In the genomic region with DNA sequence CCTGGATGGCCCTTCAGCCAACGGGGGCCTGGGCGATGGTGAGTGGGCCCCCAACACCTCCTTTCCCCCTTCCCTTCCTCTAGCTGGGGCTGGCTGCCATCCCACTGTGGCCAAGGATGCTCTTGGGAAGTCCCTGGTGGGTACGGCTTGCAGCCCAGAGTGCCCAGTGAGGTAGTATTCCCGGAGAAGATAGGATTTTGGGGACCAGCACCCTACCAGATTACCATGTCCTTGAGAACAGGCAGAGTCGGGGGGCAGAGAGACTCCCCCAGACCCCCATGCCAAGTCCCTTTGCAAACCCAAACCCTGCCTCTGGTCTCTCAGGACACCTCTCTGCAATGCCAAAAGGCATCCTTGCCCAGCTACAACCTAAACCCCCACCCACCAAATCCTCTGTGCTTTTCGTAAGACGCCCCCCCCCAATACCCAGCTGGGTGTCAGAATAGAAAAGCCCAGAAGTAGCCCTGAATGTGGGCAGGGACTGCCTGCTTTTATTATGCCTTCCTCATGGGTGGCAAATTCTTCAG, we compare ENCODE assay signal across 9 cellular contexts. TPM values are rescaled to one million over a fixed set of nuclear protein-coding genes. Genes with fewer than 3 reads are reported as not detected.
DNase-seq lines count a peak whose midpoint lies in the region; ATAC-seq, FAIRE-seq and TF ChIP-seq lines count a peak whose summit lies in the region.
"Had no signal": no experiment of that assay in that cellular context is flagged by ENCODE, and none has a peak within 500 bp of the region (broad histone marks: within the 10 kb centered on the region; RNA-seq: fewer than 3 reads in every experiment).

No MANE protein-coding gene starts in this region.

- BruUV-seq in HepG2 (replicated peaks; lab: Mats Ljungman, UMichigan), result no TSS peak

- DNase-seq in cardiac fibroblast (ENCODE audit: low read depth in 2 of 2) (no peak), HepG2 (ENCODE audit: low spot score) (no peak), GM19239 (ENCODE audit: insufficient read length, low spot score) (no peak), HCEC 1CT (no peak)
- DNase-seq: stimulated activated CD4-positive, alpha-beta T cell treated with anti-CD3 and anti-CD28 coated beads, Interleukin-2, amount 100 ng/mL, for 48 hours had no signal

- CTCF ChIA-PET in HepG2 (lab: Yijun Ruan, JAX; ENCODE audit: low intra/inter-chr PET ratio, low total read pairs), result no interaction called here

- H4K20me1 ChIP-seq in KMS-11 (ENCODE audit: insufficient read depth), result no peaks in the 10 kb centered on the region
- no peaks in the 10 kb centered on the region for H4K20me1 ChIP-seq in HepG2 (ENCODE audit: insufficient read depth, low read length)

- intact Hi-C loops in HepG2 (cut with micrococcal nuclease; ENCODE audit: unreplicated experiment), result no loop called here

- TF ChIP-seq EP300 in HepG2 (IDR thresholded peaks at IDR 0.05; ENCODE audit: low read depth in 2 of 2, low read length in 2 of 2) (no peak), HepG2 (CRISPR knock-in tag; IDR thresholded peaks at IDR 0.05; ENCODE audit: borderline replicate concordance) (no peak)

- H3K4me3 ChIP-seq in KMS-11 (IDR thresholded peaks at IDR 0.05; ENCODE audit: insufficient read depth, low read depth, low read length), result no peak overlapping the region
- H3K4me3 ChIP-seq in cardiac fibroblast (replicated peaks in 1 of 2; ENCODE audit: low read depth in 2 of 2, low read length in 2 of 2), result peak overlapping the region; percentile 66 to 70
- H3K4me3 ChIP-seq in HepG2 (replicated peaks in 1 of 3; ENCODE audit: insufficient read depth in 1 of 3, low read depth in 2 of 3, low read length in 3 of 3), result 0 out of 6 replicates have a peak overlapping the region, but pooled peaks of 1 of the 3 experiments have one; percentile 6
- H3K4me3 ChIP-seq in subcutaneous abdominal adipose tissue (ENCODE audit: low read depth in 1 of 5, low read length in 5 of 5), result peak overlapping the region; percentile 61 to 82 (median 70)

- H3K4me1 ChIP-seq in KMS-11 (ENCODE audit: low read depth, poor library complexity, severe bottlenecking) (peaks cover 9% of the 10 kb centered on the region), HepG2 (ENCODE audit: insufficient read depth, low read length) (peaks cover 71% of the 10 kb centered on the region), subcutaneous abdominal adipose tissue (ENCODE audit: control insufficient read depth in 5 of 5, insufficient read depth in 5 of 5, low read length in 5 of 5) (peaks cover 6 to 46% (median 44%) of the 10 kb centered on the region in 5 donors)

- no peak for FAIRE-seq in HepG2 (lab: Jason Lieb, UNC)
- FAIRE-seq in GM19239 (lab: Jason Lieb, UNC), result no peak

- in situ Hi-C loops in HepG2 (cut with HindIII; ENCODE audit: extremely low pct_ligation_motif_present, low pct_unique_long_range_greater_than_20kb), result loop anchor here (5.0 kb wide), 1 partner anchor 189 kb away; no protein-coding TSS in a partner anchor

- POLR2A ChIA-PET in HepG2 (lab: Yijun Ruan, JAX), result interaction anchor here (0.7 to 1.1 kb wide), 2 partner anchors 13 to 49 kb away, joined by 3 to 8 read pairs; no protein-coding TSS in a partner anchor

- no peak for TF ChIP-seq RAD21 in HepG2 (CRISPR knock-in tag; IDR thresholded peaks at IDR 0.05)

- H3K4me2 ChIP-seq in KMS-11 (peak overlapping the region; percentile 54; the same call in 1 of the 2 replicates), HepG2 (ENCODE audit: low read depth, low read length) (peak overlapping the region; percentile 49)

- TF ChIP-seq POLR2A in HepG2 (IDR thresholded peaks at IDR 0.05; ENCODE audit: insufficient read depth in 1 of 2, low read depth in 2 of 2, low read length in 2 of 2), result no peak

- 27% methylated on average over 3 of the region's 7 CpGs for WGBS in HepG2 (ENCODE audit: low lambda C conversion rate)

- no peaks in the 10 kb centered on the region for H3K36me3 ChIP-seq in KMS-11 (ENCODE audit: insufficient read depth)
- no peaks in the 10 kb centered on the region for H3K36me3 ChIP-seq in HepG2 (replicated peaks in 1 of 2; ENCODE audit: control insufficient read depth in 1 of 2, insufficient read depth in 2 of 2, low read length in 2 of 2)
- H3K36me3 ChIP-seq in subcutaneous abdominal adipose tissue (ENCODE audit: control insufficient read depth in 5 of 5, insufficient read depth in 5 of 5, low read length in 5 of 5), result peaks cover 0 to under 1% (median 0%) of the 10 kb centered on the region in 5 donors

- ATAC-seq in HepG2 (no peak), GM18861 (IDR thresholded peaks at IDR 0.05; ENCODE audit: unreplicated experiment) (no peak), GM19328 (IDR thresholded peaks at IDR 0.05; ENCODE audit: unreplicated experiment) (no peak)

- H3K27me3 ChIP-seq in KMS-11 (ENCODE audit: insufficient read depth, low read depth), result peaks cover 18% of the 10 kb centered on the region; the same call in 1 of the 2 replicates
- peaks cover 0 to 6% of the 10 kb centered on the region in 2 experiments; a peak in 1 of 5 replicates for H3K27me3 ChIP-seq in HepG2 (ENCODE audit: control insufficient read depth in 1 of 2, insufficient read depth in 2 of 2, low read length in 2 of 2)
- peaks cover 0 to 6% (median 5%) of the 10 kb centered on the region in 5 donors for H3K27me3 ChIP-seq in subcutaneous abdominal adipose tissue (ENCODE audit: control insufficient read depth in 5 of 5, insufficient read depth in 4 of 5, low read length in 5 of 5)

- TF ChIP-seq CTCF in KMS-11 (conservative IDR thresholded peaks at IDR 0.05; ENCODE audit: low read depth, low read length) (no peak), cardiac fibroblast (IDR thresholded peaks at IDR 0.05; ENCODE audit: low read depth, low read length) (no peak), HepG2 (CRISPR knock-in tag; IDR thresholded peaks at IDR 0.05) (no peak)

- no peak overlapping the region for H3K27ac ChIP-seq in KMS-11
- H3K27ac ChIP-seq in HepG2 (ENCODE audit: extremely low read length, insufficient read depth, low read length), result no peak overlapping the region
- H3K27ac ChIP-seq in subcutaneous abdominal adipose tissue (ENCODE audit: low read depth, low read length), result peak overlapping the region; percentile 89

- H3K9me3 ChIP-seq in HepG2 (ENCODE audit: low read length), result no peaks in the 10 kb centered on the region
- H3K9me3 ChIP-seq in subcutaneous abdominal adipose tissue (ENCODE audit: control insufficient read depth in 5 of 5, low read length in 5 of 5), result peaks cover 0 to 4% (median 0%) of the 10 kb centered on the region in 5 donors

- H3K9ac ChIP-seq in KMS-11 (no peak overlapping the region), HepG2 (ENCODE audit: insufficient read depth, low read depth, low read length) (no peak overlapping the region), subcutaneous abdominal adipose tissue (ENCODE audit: low read length in 5 of 5) (peak overlapping the region in 2 of 5 donors; percentile 16 to 76)

- H2AFZ ChIP-seq in KMS-11 (ENCODE audit: low read depth), result no peak overlapping the region
- no peak overlapping the region for H2AFZ ChIP-seq in HepG2 (ENCODE audit: low read length)

- H3K79me2 ChIP-seq in KMS-11 (ENCODE audit: insufficient read depth, low read depth) (no peaks in the 10 kb centered on the region), HepG2 (ENCODE audit: insufficient read depth, low read length) (no peaks in the 10 kb centered on the region)

RNA-seq across cellular contexts. Expression of a gene that starts 1.7 kb away (rescaled TPM):
- 0.09 TPM in 1 of 2 replicates, not detected in the other for total RNA-seq in HepG2 (2016; rRNA removed; fragmentation: Illumina TruSeq; extraction: Trizol)
- not detected in 2 replicates for total RNA-seq in HepG2 (2016; cell fraction: cytosol; rRNA removed; fragmentation: Illumina TruSeq; extraction: Trizol; ENCODE audit: low read depth)
- not detected in 2 replicates for total RNA-seq in HepG2 (2016; cell fraction: insoluble cytoplasmic fraction; rRNA removed; fragmentation: Illumina TruSeq; extraction: Trizol)
- not detected in 2 replicates for total RNA-seq in HepG2 (2016; cell fraction: membrane; rRNA removed; fragmentation: Illumina TruSeq; extraction: Trizol)
- not detected in 2 replicates for total RNA-seq in HepG2 (2016; cell fraction: nucleus; rRNA removed; fragmentation: Illumina TruSeq; extraction: Trizol)
- 0.22 and 0.38 TPM in 2 replicates for polyA plus RNA-seq in HepG2 (2011; rRNA removed)
- polyA plus RNA-seq in HepG2 (2011; cell fraction: cytosol; rRNA removed), result 0.13 and 0.36 TPM in 2 replicates
- 2.3 and 2.4 TPM in 2 replicates for polyA plus RNA-seq in HepG2 (2011; cell fraction: nucleus; rRNA removed)
- 1.6 and 4.3 TPM in 2 replicates for polyA plus RNA-seq in HepG2 (2012)
- polyA plus RNA-seq in HepG2 (2016; cell fraction: cytosol; fragmentation: Illumina TruSeq; extraction: Trizol; ENCODE audit: low read depth), result not detected in 2 replicates
- polyA plus RNA-seq in HepG2 (2016; cell fraction: insoluble cytoplasmic fraction; fragmentation: Illumina TruSeq; extraction: Trizol; ENCODE audit: low read depth), result not detected in 2 replicates
- polyA plus RNA-seq in HepG2 (2016; cell fraction: membrane; fragmentation: Illumina TruSeq; extraction: Trizol; ENCODE audit: low read depth), result not detected in 2 replicates
- polyA plus RNA-seq in HepG2 (2016; cell fraction: nucleus; fragmentation: Illumina TruSeq; extraction: Trizol; ENCODE audit: insufficient read depth, low read depth), result 0.52 TPM in 1 of 2 replicates, not detected in the other
- polyA minus RNA-seq in HepG2 (2011; rRNA and poly(A)+ RNA removed; ENCODE audit: low replicate concordance), result 0.72 and 0.87 TPM in 2 replicates
- polyA minus RNA-seq in HepG2 (2011; cell fraction: cytosol; rRNA and poly(A)+ RNA removed), result 0.62 and 1.3 TPM in 2 replicates
- polyA minus RNA-seq in HepG2 (2011; cell fraction: nucleus; rRNA and poly(A)+ RNA removed), result 0.64 and 0.87 TPM in 2 replicates

RNA-seq across cellular contexts. Expression of a gene that starts 48.3 kb away (rescaled TPM):
- 38.2 and 41.6 TPM in 2 replicates for total RNA-seq in HepG2 (2016; rRNA removed; fragmentation: Illumina TruSeq; extraction: Trizol)
- total RNA-seq in HepG2 (2016; cell fraction: cytosol; rRNA removed; fragmentation: Illumina TruSeq; extraction: Trizol; ENCODE audit: low read depth), result 6.6 and 9.3 TPM in 2 replicates
- 33.6 and 40.9 TPM in 2 replicates for total RNA-seq in HepG2 (2016; cell fraction: insoluble cytoplasmic fraction; rRNA removed; fragmentation: Illumina TruSeq; extraction: Trizol)
- total RNA-seq in HepG2 (2016; cell fraction: membrane; rRNA removed; fragmentation: Illumina TruSeq; extraction: Trizol), result 12.2 and 12.3 TPM in 2 replicates
- total RNA-seq in HepG2 (2016; cell fraction: nucleus; rRNA removed; fragmentation: Illumina TruSeq; extraction: Trizol), result 31.3 and 44.2 TPM in 2 replicates
- polyA plus RNA-seq in HepG2 (2011; rRNA removed), result 67.9 and 68.5 TPM in 2 replicates
- 52.3 and 70.1 TPM in 2 replicates for polyA plus RNA-seq in HepG2 (2011; cell fraction: cytosol; rRNA removed)
- polyA plus RNA-seq in HepG2 (2011; cell fraction: nucleus; rRNA removed), result 118 and 133 TPM in 2 replicates
- 33.2 and 36.7 TPM in 2 replicates for polyA plus RNA-seq in HepG2 (2012)
- polyA plus RNA-seq in HepG2 (2016; cell fraction: cytosol; fragmentation: Illumina TruSeq; extraction: Trizol; ENCODE audit: low read depth), result 3.4 and 4.4 TPM in 2 replicates
- polyA plus RNA-seq in HepG2 (2016; cell fraction: insoluble cytoplasmic fraction; fragmentation: Illumina TruSeq; extraction: Trizol; ENCODE audit: low read depth), result 45.7 and 54.9 TPM in 2 replicates
- 6.8 and 8.2 TPM in 2 replicates for polyA plus RNA-seq in HepG2 (2016; cell fraction: membrane; fragmentation: Illumina TruSeq; extraction: Trizol; ENCODE audit: low read depth)
- 82.9 and 89.8 TPM in 2 replicates for polyA plus RNA-seq in HepG2 (2016; cell fraction: nucleus; fragmentation: Illumina TruSeq; extraction: Trizol; ENCODE audit: insufficient read depth, low read depth)
- 92.2 and 144 TPM in 2 replicates for polyA minus RNA-seq in HepG2 (2011; rRNA and poly(A)+ RNA removed; ENCODE audit: low replicate concordance)
- 26.7 and 26.9 TPM in 2 replicates for polyA minus RNA-seq in HepG2 (2011; cell fraction: cytosol; rRNA and poly(A)+ RNA removed)
- polyA minus RNA-seq in HepG2 (2011; cell fraction: nucleus; rRNA and poly(A)+ RNA removed), result 63.0 and 66.9 TPM in 2 replicates
